18 cellular contexts compared by ENCODE assay signal in genomic region chr2:27027211-27027651, GRCh38. TPM values are rescaled to one million over a fixed set of nuclear protein-coding genes. Genes with fewer than 3 reads are reported as not detected.
A peak's percentile ranks its signal among the peaks of the same experiment; 100 is the strongest.
DNase-seq lines count a peak whose midpoint lies in the region; ATAC-seq and TF ChIP-seq lines count a peak whose summit lies in the region.
"Had no signal": no experiment of that assay in that cellular context is flagged by ENCODE, and none has a peak within 500 bp of the region (broad histone marks: within the 10 kb centered on the region; RNA-seq: fewer than 3 reads in every experiment).

No MANE protein-coding gene starts in this region.

- no peak overlapping the region for H3K27ac ChIP-seq in SJCRH30
- no peak overlapping the region for H3K27ac ChIP-seq in endodermal cell (ENCODE audit: low read depth, low read length)
- no peak overlapping the region for H3K27ac ChIP-seq in trophoblast cell (ENCODE audit: low read depth, low read length)
- H3K27ac ChIP-seq: A549 had no signal

- no peak overlapping the region for H3K14ac ChIP-seq in trophoblast cell (ENCODE audit: low read length)

- H3K4me3 ChIP-seq in SJCRH30: no peak overlapping the region
- H3K4me3 ChIP-seq in endodermal cell (ENCODE audit: low read length): no peak overlapping the region
- H3K4me3 ChIP-seq in trophoblast cell (ENCODE audit: low read depth, low read length): no peak overlapping the region
- H3K4me3 ChIP-seq: A549 had no signal

- no peak overlapping the region for H3K9ac ChIP-seq in endodermal cell (ENCODE audit: extremely low read depth, low read length, poor library complexity, severe bottlenecking)
- H3K9ac ChIP-seq in trophoblast cell (ENCODE audit: low read length): no peak overlapping the region

- peak overlapping the region; percentile 52 for H3K27ac Mint-ChIP-seq in endodermal cell
- H3K27ac Mint-ChIP-seq: CD4-positive, alpha-beta T cell had no signal

- no peak overlapping the region for H4K12ac ChIP-seq in trophoblast cell (ENCODE audit: low read depth, low read length)

- H3K27me3 ChIP-seq in SJCRH30: no peaks in the 10 kb centered on the region
- no peaks in the 10 kb centered on the region for H3K27me3 ChIP-seq in endodermal cell (ENCODE audit: control insufficient read depth, insufficient read depth, low read length, poor library complexity, severe bottlenecking)
- no peaks in the 10 kb centered on the region for H3K27me3 ChIP-seq in trophoblast cell (ENCODE audit: insufficient read depth, low read length)

- H2AFZ ChIP-seq in trophoblast cell (ENCODE audit: insufficient read depth, low read length, poor library complexity): no peak overlapping the region

- no peak overlapping the region for H3K23ac ChIP-seq in trophoblast cell (ENCODE audit: low read length)

- peak overlapping the region; percentile 26 for H3K18ac ChIP-seq in trophoblast cell (ENCODE audit: low read length)

- H3K27me3 Mint-ChIP-seq in endodermal cell (ENCODE audit: insufficient read depth): no peaks in the 10 kb centered on the region
- H3K27me3 Mint-ChIP-seq: CD4-positive, alpha-beta T cell had no signal

- 95 to 98% methylated on average over 5 to 10 of the region's 10 CpGs for WGBS in endodermal cell (ENCODE audit: insufficient coverage in 1 of 2, insufficient read length in 1 of 2), 2 experiments
- WGBS in trophoblast cell (ENCODE audit: extremely low coverage, insufficient coverage, insufficient read length): no CpG with 5 or more reads among the region's 10 CpGs

- peaks cover 8% of the 10 kb centered on the region for H3K4me1 ChIP-seq in SJCRH30
- no peaks in the 10 kb centered on the region for H3K4me1 ChIP-seq in endodermal cell (ENCODE audit: control insufficient read depth, insufficient read depth, low read length)
- peaks cover 3 to 4% of the 10 kb centered on the region in 2 experiments for H3K4me1 ChIP-seq in trophoblast cell (ENCODE audit: control insufficient read depth in 1 of 2, insufficient read depth in 2 of 2, low read length in 2 of 2)

- no peak overlapping the region for H2BK12ac ChIP-seq in trophoblast cell (ENCODE audit: low read length)

- H3K4me3 Mint-ChIP-seq in endodermal cell: no peak overlapping the region
- H3K4me3 Mint-ChIP-seq: CD4-positive, alpha-beta T cell had no signal

- H3K36me3 ChIP-seq in SJCRH30 (no peaks in the 10 kb centered on the region), endodermal cell (ENCODE audit: control insufficient read depth, insufficient read depth, low read length) (peaks cover 20% of the 10 kb centered on the region), trophoblast cell (ENCODE audit: control insufficient read depth in 1 of 2, insufficient read depth in 2 of 2, low read length in 2 of 2) (peaks cover 39 to 42% of the 10 kb centered on the region in 2 experiments)

- no peak overlapping the region for H3K4ac ChIP-seq in trophoblast cell (ENCODE audit: low read depth, low read length)

- H3K36me3 Mint-ChIP-seq in endodermal cell (ENCODE audit: low read depth): peaks cover 2% of the 10 kb centered on the region

- H3K4me2 ChIP-seq in trophoblast cell (ENCODE audit: low read length): no peak overlapping the region
- H3K4me2 ChIP-seq: A549 had no signal

- no peak overlapping the region for H2AK5ac ChIP-seq in trophoblast cell (ENCODE audit: low read length)

- H2BK5ac ChIP-seq in trophoblast cell (ENCODE audit: low read depth, low read length, poor library complexity): no peak overlapping the region

- H2BK120ac ChIP-seq in trophoblast cell (ENCODE audit: insufficient read depth, low read length, poor library complexity): no peak overlapping the region

- no peaks in the 10 kb centered on the region for H3K79me1 ChIP-seq in trophoblast cell (ENCODE audit: low read length)

- peaks cover 2% of the 10 kb centered on the region for H3K4me1 Mint-ChIP-seq in endodermal cell

- H4K8ac ChIP-seq in trophoblast cell (ENCODE audit: low read depth, low read length): no peak overlapping the region

- H3K9me3 ChIP-seq in SJCRH30 (replicated peaks) (no peaks in the 10 kb centered on the region), endodermal cell (ENCODE audit: control insufficient read depth, low read length) (no peaks in the 10 kb centered on the region), trophoblast cell (ENCODE audit: insufficient read depth, low read depth, low read length) (no peaks in the 10 kb centered on the region)
- H3K9me3 ChIP-seq: A549 had no signal

- TF ChIP-seq CTCF in endodermal cell (conservative IDR thresholded peaks at IDR 0.05): no peak

- DNase-seq in SJCRH30: peak; percentile 33 to 59
- no peak for DNase-seq in endodermal cell
- DNase-seq in trophoblast cell: no peak
- no peak for DNase-seq in NCI-H1436 (lab: John Stamatoyannopoulos, UW)
- DNase-seq: CD4-positive, alpha-beta T cell; DMS153; GDM1; IMR-90; Karpas-422; NCI-H1417 treated with DMSO at 0.1 percent for 48 hours; NCI-H1930; NCI-H226; NCI-H524; NCI-H82; SHP77 had no signal

- H3K9me3 Mint-ChIP-seq in endodermal cell: no peaks in the 10 kb centered on the region
- H3K9me3 Mint-ChIP-seq: CD4-positive, alpha-beta T cell had no signal

- ATAC-seq in GM18861 (IDR thresholded peaks at IDR 0.05; ENCODE audit: unreplicated experiment): no peak
- ATAC-seq: A549, HCT116 had no signal

- H3K79me2 ChIP-seq in trophoblast cell (ENCODE audit: control insufficient read depth, insufficient read depth, low read length, poor library complexity): no peaks in the 10 kb centered on the region

- H4K91ac ChIP-seq in trophoblast cell (ENCODE audit: low read depth, low read length): no peak overlapping the region

RNA-seq across cellular contexts. Expression of gene TMEM214, which starts 5.5 kb away (rescaled TPM):
- 38.0 and 45.2 TPM in 2 replicates for total RNA-seq in SJCRH30 (2014; rRNA removed; shearing (Covaris generic))
- total RNA-seq in endodermal cell: 10 to 100 TPM; 52.7 to 63.7 TPM
- polyA plus RNA-seq in endodermal cell (2013, experiment 1 of 2): 41.2 TPM
- 39.0 TPM for polyA plus RNA-seq in endodermal cell (2013, experiment 2 of 2)
- polyA plus RNA-seq in trophoblast cell (2013): 108 and 120 TPM in 2 replicates

RNA-seq across cellular contexts. Expression of gene AGBL5, which starts 24.2 kb away (rescaled TPM):
- total RNA-seq in SJCRH30 (2014; rRNA removed; shearing (Covaris generic)): 71.4 and 72.4 TPM in 2 replicates
- 10 to 100 TPM; 56.9 to 76.1 TPM for total RNA-seq in endodermal cell
- 72.2 TPM for polyA plus RNA-seq in endodermal cell (2013, experiment 1 of 2)
- polyA plus RNA-seq in endodermal cell (2013, experiment 2 of 2): 70.4 TPM
- 24.8 and 25.8 TPM in 2 replicates for polyA plus RNA-seq in trophoblast cell (2013)

RNA-seq across cellular contexts. Expression of gene OST4, which starts 44.2 kb away (rescaled TPM):
- 349 and 357 TPM in 2 replicates for total RNA-seq in SJCRH30 (2014; rRNA removed; shearing (Covaris generic))
- 100 to 1,000 TPM; 290 to 311 TPM for total RNA-seq in endodermal cell
- polyA plus RNA-seq in endodermal cell (2013, experiment 1 of 2): 206 TPM
- 204 TPM for polyA plus RNA-seq in endodermal cell (2013, experiment 2 of 2)
- polyA plus RNA-seq in trophoblast cell (2013): 1,181 and 1,209 TPM in 2 replicates

RNA-seq across cellular contexts. Expression of gene EMILIN1, which starts 51.2 kb away (rescaled TPM):
- 80.5 and 87.7 TPM in 2 replicates for total RNA-seq in SJCRH30 (2014; rRNA removed; shearing (Covaris generic))
- 1 to 10 TPM; 1.9 to 2.1 TPM for total RNA-seq in endodermal cell
- polyA plus RNA-seq in endodermal cell (2013, experiment 1 of 2): 11.8 TPM
- polyA plus RNA-seq in endodermal cell (2013, experiment 2 of 2): 15.3 TPM
- 0.78 and 0.92 TPM in 2 replicates for polyA plus RNA-seq in trophoblast cell (2013)

RNA-seq across cellular contexts. Expression of gene MAPRE3, which starts 56.8 kb away (rescaled TPM):
- total RNA-seq in SJCRH30 (2014; rRNA removed; shearing (Covaris generic)): 0.51 and 0.57 TPM in 2 replicates
- total RNA-seq in endodermal cell: 1 to 10 TPM; 3.2 to 4.4 TPM
- polyA plus RNA-seq in endodermal cell (2013, experiment 1 of 2): 26.1 TPM
- 23.8 TPM for polyA plus RNA-seq in endodermal cell (2013, experiment 2 of 2)
- 5.8 and 6.8 TPM in 2 replicates for polyA plus RNA-seq in trophoblast cell (2013)

Comparison
In these comparisons a context has a peak if more than half of its experiments do, and no peak if none do; other contexts are left out.
1. DNase-seq: peak in SJCRH30 (2 of 2); none in endodermal cell (single experiment), trophoblast cell (0 of 2) and NCI-H1436 (single experiment).